In genomic region chr3:172522871-172523818, GRCh38 we compare ENCODE assay signal across 1 cellular context.
TF ChIP-seq lines count a peak whose summit lies in the region.

Gene TNFSF10 (minus strand): TSS chr3:172523430. CDS start chr3:172523384, 46 bp downstream.

TF ChIP-seq in K562, 482 proteins besides CTCF, POLR2A, EP300 and RAD21 (continued from another document):
- no peak for TF ChIP-seq CEBPG (CRISPR knock-in tag; IDR thresholded peaks at IDR 0.05)
- TF ChIP-seq CEBPG (tag; conservative IDR thresholded peaks at IDR 0.05 in 1 of 2, IDR thresholded peaks at IDR 0.05 in 1 of 2) = peak in 1 of 2 experiments; percentile 37; a peak in 1 of 4 replicates
- peak; percentile 21; the same call in 1 of the 2 replicates for TF ChIP-seq TAF7 (tag; IDR thresholded peaks at IDR 0.05)
- no peak for TF ChIP-seq NBN (IDR thresholded peaks at IDR 0.05; ENCODE audit: low read depth)
- no peak for TF ChIP-seq NFXL1 (CRISPR knock-in tag; IDR thresholded peaks at IDR 0.05)
- no peak for TF ChIP-seq JUND (IDR thresholded peaks at IDR 0.05; ENCODE audit: borderline replicate concordance, low read depth, low read length)
- TF ChIP-seq JUND (tag; IDR thresholded peaks at IDR 0.05; ENCODE audit: borderline replicate concordance, low read depth, low read length) = peak; percentile 11; the same call in 1 of the 3 replicates
- TF ChIP-seq ARID3B (CRISPR knock-in tag; IDR thresholded peaks at IDR 0.05; ENCODE audit: borderline replicate concordance) = no peak
- 0 out of 4 replicates have a peak, but pooled peaks of 1 of the 2 experiments have one; percentile 16 for TF ChIP-seq NRF1 (conservative IDR thresholded peaks at IDR 0.05 in 1 of 2, IDR thresholded peaks at IDR 0.05 in 1 of 2)
- TF ChIP-seq SREBF2 (CRISPR knock-in tag; IDR thresholded peaks at IDR 0.05) = no peak
- TF ChIP-seq VEZF1 (CRISPR knock-in tag; IDR thresholded peaks at IDR 0.05) = no peak
- TF ChIP-seq SRSF3 (IDR thresholded peaks at IDR 0.05; ENCODE audit: insufficient read depth, low read length) = no peak
